Comparison of ENCODE assay signal across 28 cellular contexts in the genomic region with DNA sequence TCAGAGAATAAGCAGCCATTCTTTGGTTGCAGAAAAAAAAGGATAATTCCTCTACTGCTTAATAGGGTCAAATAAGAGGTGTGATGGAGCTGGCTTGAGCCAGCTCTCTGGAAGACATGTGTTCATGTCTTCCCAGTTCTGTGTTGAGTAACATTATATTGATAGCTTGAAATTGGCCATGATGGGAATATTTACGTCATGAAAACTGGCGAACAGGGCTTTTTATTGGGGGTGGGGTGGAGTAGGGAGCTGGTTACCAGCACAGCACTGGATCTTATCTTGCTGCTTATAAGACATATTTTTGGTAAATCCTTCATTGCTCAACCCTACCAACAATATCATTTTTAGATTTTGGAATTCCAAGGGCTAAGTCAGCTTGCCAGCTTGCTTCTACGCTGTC. TPM values are rescaled to one million over a fixed set of nuclear protein-coding genes. Genes with fewer than 3 reads are reported as not detected.
DNase-seq lines count a peak whose midpoint lies in the region; ATAC-seq and TF ChIP-seq lines count a peak whose summit lies in the region.
"Had no signal": no experiment of that assay in that cellular context is flagged by ENCODE, and none has a peak within 500 bp of the region (broad histone marks: within the 10 kb centered on the region; RNA-seq: fewer than 3 reads in every experiment).

No MANE protein-coding gene starts in this region.

- no peaks in the 10 kb centered on the region for H3K79me2 ChIP-seq in trophoblast cell (ENCODE audit: control insufficient read depth, insufficient read depth, low read length, poor library complexity)
- no peaks in the 10 kb centered on the region for H3K79me2 ChIP-seq in osteoblast (ENCODE audit: insufficient read depth, low read length)

- H3K4me2 ChIP-seq in trophoblast cell (ENCODE audit: low read length) (no peak overlapping the region), osteoblast (ENCODE audit: insufficient read depth, low read length) (no peak overlapping the region)

- DNase-seq in EH (ENCODE audit: low read depth), result peak; percentile 11
- peak; percentile 3 to 89 for DNase-seq in cardiac fibroblast (ENCODE audit: low read depth in 2 of 2)
- DNase-seq in heart right ventricle, result no peak
- peak; percentile 43 to 80 for DNase-seq in trophoblast cell
- DNase-seq in AG08395 (ENCODE audit: low spot score), result no peak
- no peak for DNase-seq in osteoblast (ENCODE audit: insufficient read length, low spot score, missing footprints)
- no peak for DNase-seq in NCI-H2081 treated with DMSO at 0.1 percent for 48 hours (lab: John Stamatoyannopoulos, UW)
- DNase-seq in GOT3 (lab: John Stamatoyannopoulos, UW), result no peak
- DNase-seq: activated CD4-positive, alpha-beta T cell treated with anti-CD3 and anti-CD28 coated beads, Interleukin-2, amount 10 ng/mL, durations not matched to agents 24 days and 14 days; activated naive CD4-positive, alpha-beta T cell treated with Interleukin-2 at 50 U/mL for 16 hours; activated T-cell treated with anti-CD3 and anti-CD28 coated beads, Interleukin-2, amount 50 U/mL, for 72 hours; amygdala; caudate nucleus; KG1; kidney glomerular epithelial cell; MM.1S; naive thymus-derived CD8-positive, alpha-beta T cell; NCI-H2029; occipital lobe; Peyer's patch; stimulated activated CD4-positive, alpha-beta T cell treated with anti-CD3 and anti-CD28 coated beads, Interleukin-2, amount 100 ng/mL, for 24 hours; SW 1271; T-helper 9 cell had no signal

- H3K4me1 ChIP-seq in heart right ventricle (peaks cover 0 to 19% (median 0%) of the 10 kb centered on the region in 9 donors), trophoblast cell (ENCODE audit: control insufficient read depth in 1 of 2, insufficient read depth in 2 of 2, low read length in 2 of 2) (peaks cover 2 to 4% of the 10 kb centered on the region in 2 experiments), osteoblast (ENCODE audit: insufficient read depth, low read length) (no peaks in the 10 kb centered on the region)
- H3K4me1 ChIP-seq: Peyer's patch had no signal

- H4K8ac ChIP-seq in trophoblast cell (ENCODE audit: low read depth, low read length), result no peak overlapping the region

- H3K27ac ChIP-seq in heart right ventricle (no peak overlapping the region), trophoblast cell (ENCODE audit: low read depth, low read length) (no peak overlapping the region), osteoblast (ENCODE audit: low read depth, low read length) (no peak overlapping the region)
- H3K27ac ChIP-seq: C4-2B, Peyer's patch had no signal

- no peaks in the 10 kb centered on the region for H3K79me1 ChIP-seq in trophoblast cell (ENCODE audit: low read length)

- no peak overlapping the region for H4K91ac ChIP-seq in trophoblast cell (ENCODE audit: low read depth, low read length)

- intact Hi-C loops in heart right ventricle (cut with DNase I), result no loop called here

- H4K12ac ChIP-seq in trophoblast cell (ENCODE audit: low read depth, low read length), result no peak overlapping the region

- peak overlapping the region; percentile 14 for H2BK12ac ChIP-seq in trophoblast cell (ENCODE audit: low read length)

- H3K9me3 ChIP-seq in heart right ventricle (no peaks in the 10 kb centered on the region), trophoblast cell (ENCODE audit: insufficient read depth, low read depth, low read length) (no peaks in the 10 kb centered on the region), osteoblast (ENCODE audit: low read depth, low read length) (no peaks in the 10 kb centered on the region)
- H3K9me3 ChIP-seq: Peyer's patch had no signal

- no peak overlapping the region for H2AK5ac ChIP-seq in trophoblast cell (ENCODE audit: low read length)

- H3K36me3 ChIP-seq in heart right ventricle (no peaks in the 10 kb centered on the region), trophoblast cell (ENCODE audit: control insufficient read depth in 1 of 2, insufficient read depth in 2 of 2, low read length in 2 of 2) (no peaks in the 10 kb centered on the region), osteoblast (ENCODE audit: insufficient read depth, low read length) (no peaks in the 10 kb centered on the region)
- H3K36me3 ChIP-seq: Peyer's patch had no signal

- H3K4ac ChIP-seq in trophoblast cell (ENCODE audit: low read depth, low read length), result no peak overlapping the region

- H3K4me3 ChIP-seq in cardiac fibroblast (replicated peaks in 1 of 2; ENCODE audit: low read depth in 2 of 2, low read length in 2 of 2) (no peak overlapping the region), heart right ventricle (no peak overlapping the region), trophoblast cell (ENCODE audit: low read depth, low read length) (no peak overlapping the region), osteoblast (ENCODE audit: insufficient read depth, low read length) (no peak overlapping the region)
- H3K4me3 ChIP-seq: Peyer's patch had no signal

- no peak overlapping the region for H2BK120ac ChIP-seq in trophoblast cell (ENCODE audit: insufficient read depth, low read length, poor library complexity)

- H2BK5ac ChIP-seq in trophoblast cell (ENCODE audit: low read depth, low read length, poor library complexity), result no peak overlapping the region

- H3K23ac ChIP-seq in trophoblast cell (ENCODE audit: low read length), result no peak overlapping the region

- no peak overlapping the region for H2AFZ ChIP-seq in trophoblast cell (ENCODE audit: insufficient read depth, low read length, poor library complexity)
- H2AFZ ChIP-seq in osteoblast (ENCODE audit: low read length), result no peak overlapping the region

- peak in 5 of 8 donors; percentile 17 to 61 (median 44) for ATAC-seq in heart right ventricle
- ATAC-seq: activated T-cell treated with anti-CD3 and anti-CD28 coated beads, Interleukin-2, amount 50 U/mL, for 72 hours; naive thymus-derived CD8-positive, alpha-beta T cell had no signal

- WGBS in heart right ventricle, 2 donors, result 77 to 82% methylated on average over 3 of the region's 3 CpGs
- no CpG with 5 or more reads among the region's 3 CpGs for WGBS in trophoblast cell (ENCODE audit: extremely low coverage, insufficient coverage, insufficient read length)

- TF ChIP-seq CTCF in cardiac fibroblast (IDR thresholded peaks at IDR 0.05; ENCODE audit: low read depth, low read length) (no peak), heart right ventricle (IDR thresholded peaks at IDR 0.05) (no peak), osteoblast (IDR thresholded peaks at IDR 0.05; ENCODE audit: extremely low read depth, low read depth, low read length) (no peak)

- H3K27me3 ChIP-seq in heart right ventricle, result no peaks in the 10 kb centered on the region
- no peaks in the 10 kb centered on the region for H3K27me3 ChIP-seq in trophoblast cell (ENCODE audit: insufficient read depth, low read length)
- H3K27me3 ChIP-seq in osteoblast (ENCODE audit: insufficient read depth, low read length), result no peaks in the 10 kb centered on the region
- H3K27me3 ChIP-seq: Peyer's patch had no signal

- H3K9ac ChIP-seq in trophoblast cell (ENCODE audit: low read length), result no peak overlapping the region

- H4K20me1 ChIP-seq in osteoblast (ENCODE audit: insufficient read depth, low read length), result no peaks in the 10 kb centered on the region

- H3K18ac ChIP-seq in trophoblast cell (ENCODE audit: low read length), result no peak overlapping the region

- H3K14ac ChIP-seq in trophoblast cell (ENCODE audit: low read length), result no peak overlapping the region

RNA-seq across cellular contexts. Expression of gene GBA3, which starts 25.4 kb away (rescaled TPM):
- total RNA-seq in heart right ventricle (not detected), osteoblast (under 0.01 TPM in 1 of 2 replicates, not detected in the other)
- polyA plus RNA-seq in heart right ventricle, result not detected
- polyA plus RNA-seq in trophoblast cell (2013), result not detected in 2 replicates
- total RNA-seq: activated CD4-positive, alpha-beta T cell treated with anti-CD3 and anti-CD28 coated beads, Interleukin-2, amount 10 ng/mL, durations not matched to agents 24 days and 14 days; activated T-cell treated with anti-CD3 and anti-CD28 coated beads, Interleukin-2, amount 50 U/mL, for 72 hours; Daoy; dermis microvascular lymphatic vessel endothelial cell; naive thymus-derived CD8-positive, alpha-beta T cell; urinary bladder had no signal
- polyA plus RNA-seq: AG04450 had no signal

Comparison
In these comparisons a context has a peak if more than half of its experiments do, and no peak if none do; other contexts are left out.
1. DNase-seq: peak in EH (single experiment), cardiac fibroblast (2 of 2) and trophoblast cell (2 of 2); none in heart right ventricle (0 of 2), AG08395 (single experiment), osteoblast (single experiment), NCI-H2081 treated with DMSO at 0.1 percent for 48 hours (single experiment) and GOT3 (single experiment).